In genomic region chr19:10106100-10106936, GRCh38 we compare ENCODE assay signal across 8 cellular contexts. TPM values are rescaled to one million over a fixed set of nuclear protein-coding genes. Genes with fewer than 3 reads are reported as not detected.
DNase-seq lines count a peak whose midpoint lies in the region; ATAC-seq, FAIRE-seq and TF ChIP-seq lines count a peak whose summit lies in the region.

TSS of gene PPAN (plus strand) at chr19:10106362. CDS start at chr19:10106395, 33 bp downstream.

- H3K9me1 ChIP-seq in endothelial cell of umbilical vein (replicated peaks; ENCODE audit: control insufficient read depth, extremely low read depth, insufficient read depth, low read length): no peaks in the 10 kb centered on the region

- peaks cover 1% of the 10 kb centered on the region for H3K27me3 Mint-ChIP-seq in IgD-negative memory B cell

- BruUV-seq in endothelial cell of umbilical vein (replicated peaks; lab: Mats Ljungman, UMichigan): no TSS peak

- no peaks in the 10 kb centered on the region for H3K27me3 ChIP-seq in endothelial cell of umbilical vein (ENCODE audit: control insufficient read depth in 2 of 2, insufficient read depth in 2 of 2, low read length in 2 of 2)

- no peaks in the 10 kb centered on the region for H4K20me1 ChIP-seq in endothelial cell of umbilical vein (replicated peaks; ENCODE audit: control insufficient read depth, extremely low read depth, insufficient read depth, low read length)

- DNase-seq in D341Med (ENCODE audit: low spot score) (peak; percentile 99), OCI-M1 (lab: John Stamatoyannopoulos, UW) (peak; percentile 100), activated T-cell treated with anti-CD3 and anti-CD28 coated beads for 1 hour (ENCODE audit: low read depth) (peak; percentile 93), endothelial cell of umbilical vein (ENCODE audit: low read depth, low spot score) (peak; percentile 98), middle frontal gyrus (ENCODE audit: extremely low spot score, low spot score) (peak; percentile 92)
- peak; percentile 91 to 95 for DNase-seq in stimulated activated CD8-positive, alpha-beta memory T cell treated with anti-CD3 and anti-CD28 coated beads, Interleukin-2, amount 100 ng/mL, for 1 hour (ENCODE audit: low read depth in 2 of 2)

- H3K4me2 ChIP-seq in endothelial cell of umbilical vein (ENCODE audit: insufficient read depth, low read length): peak within 1 kb of the TSS; percentile 95

- peaks cover 5 to 31% of the 10 kb centered on the region in 2 experiments for H3K36me3 ChIP-seq in endothelial cell of umbilical vein (ENCODE audit: control insufficient read depth in 2 of 2, extremely low read depth in 1 of 2, insufficient read depth in 2 of 2, low read length in 2 of 2)

- no peaks in the 10 kb centered on the region for H3K9me3 ChIP-seq in endothelial cell of umbilical vein (replicated peaks; ENCODE audit: control insufficient read depth, insufficient read depth, low read length)

- no peaks in the 10 kb centered on the region for H3K36me3 Mint-ChIP-seq in IgD-negative memory B cell

- intact Hi-C loops in endothelial cell of umbilical vein (cut with micrococcal nuclease): loop anchor here (1.0 to 10.0 kb wide), 2 partner anchors 10 to 88 kb away; partner anchors contain the start of gene DNMT1

- CTCF ChIA-PET in endothelial cell of umbilical vein (lab: Charles Lee): interaction anchor here (0.6 to 2.1 kb wide), 6 partner anchors 8 to 311 kb away, joined by 3 to 13 read pairs (median 3); no protein-coding TSS in a partner anchor

- H3K9me3 Mint-ChIP-seq in IgD-negative memory B cell: no peaks in the 10 kb centered on the region

- TF ChIP-seq CTCF in endothelial cell of umbilical vein (IDR thresholded peaks at IDR 0.05; ENCODE audit: extremely low read depth in 1 of 2, insufficient read depth in 1 of 2, low read depth in 1 of 2, low read length in 2 of 2): no peak

- peak; percentile 50 for ATAC-seq in GM21529 (IDR thresholded peaks at IDR 0.05; ENCODE audit: unreplicated experiment)

- POLR2A ChIA-PET in endothelial cell of umbilical vein (lab: Charles Lee): interaction anchor here (0.8 to 1.9 kb wide), 2 partner anchors 10 to 227 kb away, joined by 4 to 11 read pairs; no protein-coding TSS in a partner anchor

- H3K4me1 Mint-ChIP-seq in IgD-negative memory B cell: peaks cover 24 to 46% (median 43%) of the 10 kb centered on the region in 3 donors

- peak within 1 kb of the TSS; percentile 76 to 98 (median 96) for H3K27ac Mint-ChIP-seq in IgD-negative memory B cell

- H3K27ac ChIP-seq in endothelial cell of umbilical vein (ENCODE audit: insufficient read depth, low read depth, low read length): peak within 1 kb of the TSS; percentile 50

- H3K4me1 ChIP-seq in endothelial cell of umbilical vein (ENCODE audit: control insufficient read depth, extremely low read depth, insufficient read depth, low read length): peaks cover 9% of the 10 kb centered on the region

- H2AFZ ChIP-seq in endothelial cell of umbilical vein (ENCODE audit: low read depth, low read length): peak within 1 kb of the TSS; percentile 73

- peak; percentile 89 for TF ChIP-seq POLR2A in endothelial cell of umbilical vein (IDR thresholded peaks at IDR 0.05; ENCODE audit: low read depth, low read length)

- peak within 1 kb of the TSS; percentile 85 for H3K9ac ChIP-seq in endothelial cell of umbilical vein (replicated peaks; ENCODE audit: extremely low read depth, insufficient read depth, low read length)

- peak within 1 kb of the TSS; percentile 87 to 98 (median 95) for H3K4me3 ChIP-seq in endothelial cell of umbilical vein (replicated peaks in 1 of 3; ENCODE audit: insufficient read depth in 1 of 3, low read depth in 1 of 3, low read length in 3 of 3)

- dilution Hi-C loops in endothelial cell of umbilical vein (cut with MboI; ENCODE audit: extremely low pct_ligation_motif_present, low sequenced_read_pairs): no loop called here

- peaks cover 28% of the 10 kb centered on the region for H3K79me2 ChIP-seq in endothelial cell of umbilical vein (ENCODE audit: control insufficient read depth, insufficient read depth, low read length)

- peak; percentile 100 for FAIRE-seq in endothelial cell of umbilical vein (lab: Jason Lieb, UNC)

- peak within 1 kb of the TSS; percentile 81 to 95 (median 88) for H3K4me3 Mint-ChIP-seq in IgD-negative memory B cell

TF ChIP-seq in endothelial cell of umbilical vein, 7 proteins besides CTCF, POLR2A, EP300 and RAD21:
- TF ChIP-seq FOS (IDR thresholded peaks at IDR 0.05; ENCODE audit: borderline replicate concordance, insufficient read depth, low read length) (no peak), POLR2AphosphoS5 (IDR thresholded peaks at IDR 0.05; ENCODE audit: insufficient read depth, low read depth, low read length) (peak; percentile 93), JUN (IDR thresholded peaks at IDR 0.05; ENCODE audit: borderline replicate concordance, insufficient read depth, insufficient read length, low read depth) (no peak), GATA2 (IDR thresholded peaks at IDR 0.05; ENCODE audit: insufficient read depth, insufficient read length, low read depth, low read length) (no peak), MYC (IDR thresholded peaks at IDR 0.05; ENCODE audit: low read depth, low read length) (peak; percentile 98), MAX (IDR thresholded peaks at IDR 0.05; ENCODE audit: insufficient read depth, insufficient read length) (peak; percentile 85), EZH2 (IDR thresholded peaks at IDR 0.05; ENCODE audit: borderline replicate concordance, low read depth, low read length, severe bottlenecking) (no peak)

RNA-seq across cellular contexts. Expression of gene PPAN, which starts in this region (rescaled TPM):
- polyA plus RNA-seq in IgD-negative memory B cell (37.5 TPM), endothelial cell of umbilical vein (27.6 and 30.1 TPM in 2 replicates)
- 50.4 and 51.6 TPM in 2 replicates for total RNA-seq in endothelial cell of umbilical vein
- 21.2 and 23.0 TPM in 2 replicates for polyA plus RNA-seq in endothelial cell of umbilical vein (2011; cell fraction: cytosol; rRNA removed)
- 51.0 and 57.7 TPM in 2 replicates for polyA plus RNA-seq in endothelial cell of umbilical vein (2011; cell fraction: nucleus; rRNA removed)
- polyA plus RNA-seq in endothelial cell of umbilical vein (2012): 22.0 and 31.9 TPM in 2 replicates
- 42.2 and 48.6 TPM in 2 replicates for polyA minus RNA-seq in endothelial cell of umbilical vein
- polyA minus RNA-seq in endothelial cell of umbilical vein (2011; cell fraction: cytosol; rRNA and poly(A)+ RNA removed): 66.6 TPM
- polyA minus RNA-seq in endothelial cell of umbilical vein (2011; cell fraction: nucleus; rRNA and poly(A)+ RNA removed): 28.7 and 43.4 TPM in 2 replicates

Comparison
In these comparisons a context has a peak if more than half of its experiments do, and no peak if none do; other contexts are left out.
1. Peak in every context shown above with its lines: DNase-seq, ATAC-seq, H3K4me3 ChIP-seq and H3K27ac ChIP-seq.